ENCODE assay signal across 8 cellular contexts in the genomic region with DNA sequence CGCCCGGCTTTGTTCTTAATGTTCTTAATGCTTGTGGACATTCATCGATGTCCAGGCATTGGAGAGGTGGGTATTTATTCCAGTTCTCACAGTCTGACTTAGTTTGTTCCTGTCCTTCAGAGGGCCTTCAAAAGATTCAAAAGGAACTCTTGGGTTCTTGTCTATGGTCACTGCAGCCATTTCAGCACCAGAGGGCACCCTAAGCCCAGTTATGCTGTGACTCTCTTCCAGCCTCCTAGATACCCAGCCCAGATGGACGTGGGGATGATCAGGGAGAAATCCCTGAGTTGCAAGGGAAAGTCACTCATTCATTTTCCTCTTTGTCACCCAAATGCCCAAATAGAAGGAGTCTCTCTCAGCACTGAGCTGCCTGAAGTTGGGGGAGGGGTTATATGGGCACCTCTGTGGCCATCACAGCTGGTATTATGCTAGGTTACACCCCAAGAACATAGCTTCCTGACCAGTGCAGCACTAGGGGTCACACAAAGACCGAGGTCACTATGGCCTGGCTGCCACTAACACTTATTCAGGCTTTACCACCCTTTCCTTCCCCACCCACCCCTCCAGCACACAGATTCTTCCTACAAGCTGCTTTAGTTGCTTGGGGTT. TPM values are rescaled to one million over a fixed set of nuclear protein-coding genes. Genes with fewer than 3 reads are reported as not detected.
DNase-seq lines count a peak whose midpoint lies in the region; ATAC-seq, FAIRE-seq and TF ChIP-seq lines count a peak whose summit lies in the region.

No MANE protein-coding gene starts in this region.

- no peaks in the 10 kb centered on the region for H3K36me3 Mint-ChIP-seq in WTC11

- H3K4me1 Mint-ChIP-seq in WTC11, result peaks cover 3% of the 10 kb centered on the region

- ATAC-seq in GM18505 (IDR thresholded peaks at IDR 0.05; ENCODE audit: unreplicated experiment) (peak; percentile 66), HG03066 (IDR thresholded peaks at IDR 0.05; ENCODE audit: low read depth, unreplicated experiment) (peak; percentile 80), WTC11 (peak; percentile 99)

- no peaks in the 10 kb centered on the region for H3K27me3 ChIP-seq in kidney epithelial cell (ENCODE audit: control insufficient read depth, insufficient read depth, low read length)

- no peak overlapping the region for H3K4me3 ChIP-seq in cardiac fibroblast (replicated peaks in 1 of 2; ENCODE audit: low read depth in 2 of 2, low read length in 2 of 2)
- no peak overlapping the region for H3K4me3 ChIP-seq in kidney epithelial cell (ENCODE audit: low read depth, low read length)

- H3K36me3 ChIP-seq in kidney epithelial cell (ENCODE audit: control insufficient read depth, insufficient read depth, low read length), result no peaks in the 10 kb centered on the region

- no peaks in the 10 kb centered on the region for H3K27me3 Mint-ChIP-seq in WTC11 (ENCODE audit: low read depth)

- POLR2A ChIA-PET in WTC11 (lab: Charles Lee), result interaction anchor here (1.0 kb wide), 1 partner anchor 109 kb away, joined by 4 read pairs; the partner anchor contains the start of gene FAM221A

- FAIRE-seq in A204.1 (lab: Jason Lieb, UNC), result peak; percentile 75

- TF ChIP-seq CTCF in WTC11 (IDR thresholded peaks at IDR 0.05) (peak; percentile 63), cardiac fibroblast (IDR thresholded peaks at IDR 0.05; ENCODE audit: low read depth, low read length) (peak; percentile 79), kidney epithelial cell (IDR thresholded peaks at IDR 0.05; ENCODE audit: insufficient read depth, low read length, poor library complexity, severe bottlenecking) (peak; percentile 82)

- TF ChIP-seq POLR2A in GM18505 (IDR thresholded peaks at IDR 0.05; ENCODE audit: borderline replicate concordance, extremely low read depth, insufficient read depth, insufficient read length), result no peak

- no peaks in the 10 kb centered on the region for H3K9me3 Mint-ChIP-seq in WTC11

- H3K27ac Mint-ChIP-seq in WTC11, result peak overlapping the region; percentile 43; the same call in 1 of the 2 replicates

- H3K4me3 Mint-ChIP-seq in WTC11, result no peak overlapping the region

- peak; percentile 70 for DNase-seq in NCI-H2196 (lab: John Stamatoyannopoulos, UW; ENCODE audit: unreplicated experiment)
- DNase-seq in WTC11 (ENCODE audit: low spot score), result peak; percentile 84
- DNase-seq in cardiac fibroblast (ENCODE audit: low read depth in 2 of 2), result peak; percentile 86 to 88
- peak; percentile 25 for DNase-seq in kidney epithelial cell (ENCODE audit: low read depth)
- peak; percentile 40 for DNase-seq in stimulated activated CD4-positive, alpha-beta T cell treated with anti-CD3 and anti-CD28 coated beads, Interleukin-2, amount 100 ng/mL, for 4 hours (ENCODE audit: low read depth)

- CTCF ChIA-PET in WTC11 (lab: Charles Lee), result interaction anchor here (0.6 to 3.0 kb wide), 13 partner anchors 24 to 152 kb away, joined by 3 to 30 read pairs (median 4); partner anchors contain the start of genes CCDC126 and STK31

TF ChIP-seq in WTC11, 78 proteins besides CTCF, POLR2A, EP300 and RAD21:
- TF ChIP-seq IRF2 (CRISPR knock-in tag; IDR thresholded peaks at IDR 0.05; ENCODE audit: borderline replicate concordance, low read depth) (no peak), HMGA2 (CRISPR knock-in tag; IDR thresholded peaks at IDR 0.05) (no peak), NR2C2 (CRISPR knock-in tag; IDR thresholded peaks at IDR 0.05) (no peak), ZNF671 (CRISPR knock-in tag; IDR thresholded peaks at IDR 0.05) (no peak), PRRX2 (CRISPR knock-in tag; IDR thresholded peaks at IDR 0.05) (no peak), KAT7 (CRISPR knock-in tag; IDR thresholded peaks at IDR 0.05; ENCODE audit: borderline replicate concordance) (no peak), ZMAT4 (CRISPR knock-in tag; IDR thresholded peaks at IDR 0.05) (no peak)
- TF ChIP-seq, protein P1, sequence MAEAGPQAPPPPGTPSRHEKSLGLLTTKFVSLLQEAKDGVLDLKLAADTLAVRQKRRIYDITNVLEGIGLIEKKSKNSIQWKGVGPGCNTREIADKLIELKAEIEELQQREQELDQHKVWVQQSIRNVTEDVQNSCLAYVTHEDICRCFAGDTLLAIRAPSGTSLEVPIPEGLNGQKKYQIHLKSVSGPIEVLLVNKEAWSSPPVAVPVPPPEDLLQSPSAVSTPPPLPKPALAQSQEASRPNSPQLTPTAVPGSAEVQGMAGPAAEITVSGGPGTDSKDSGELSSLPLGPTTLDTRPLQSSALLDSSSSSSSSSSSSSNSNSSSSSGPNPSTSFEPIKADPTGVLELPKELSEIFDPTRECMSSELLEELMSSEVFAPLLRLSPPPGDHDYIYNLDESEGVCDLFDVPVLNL (CRISPR knock-in tag; IDR thresholded peaks at IDR 0.05; ENCODE audit: borderline replicate concordance, low read depth), result no peak
- TF ChIP-seq, protein P2, sequence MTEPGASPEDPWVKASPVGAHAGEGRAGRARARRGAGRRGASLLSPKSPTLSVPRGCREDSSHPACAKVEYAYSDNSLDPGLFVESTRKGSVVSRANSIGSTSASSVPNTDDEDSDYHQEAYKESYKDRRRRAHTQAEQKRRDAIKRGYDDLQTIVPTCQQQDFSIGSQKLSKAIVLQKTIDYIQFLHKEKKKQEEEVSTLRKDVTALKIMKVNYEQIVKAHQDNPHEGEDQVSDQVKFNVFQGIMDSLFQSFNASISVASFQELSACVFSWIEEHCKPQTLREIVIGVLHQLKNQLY (CRISPR knock-in tag; IDR thresholded peaks at IDR 0.05), result no peak

RNA-seq across cellular contexts. Expression of gene CCDC126, which starts 26.5 kb away (rescaled TPM):
- total RNA-seq in WTC11 (2021) (3.3 to 5.1 TPM (median 3.8 TPM) in 3 replicates), kidney epithelial cell (14.2 and 18.0 TPM in 2 replicates)

RNA-seq across cellular contexts. Expression of gene TRA2A, which starts 38.9 kb away (rescaled TPM):
- total RNA-seq in WTC11 (2021), result 110 to 144 TPM (median 133 TPM) in 3 replicates
- 25.8 and 36.9 TPM in 2 replicates for total RNA-seq in kidney epithelial cell

Comparison
In these comparisons a context has a peak if more than half of its experiments do, and no peak if none do; other contexts are left out.
1. DNase-seq: peak in every context shown above with its lines; median percentile 87 in cardiac fibroblast; 84 in WTC11; 70 in NCI-H2196; 40 in stimulated activated CD4-positive, alpha-beta T cell treated with anti-CD3 and anti-CD28 coated beads, Interleukin-2, amount 100 ng/mL, for 4 hours; 25 in kidney epithelial cell.